In genomic region chr22:49915610-49916009, GRCh38 we compare ENCODE assay signal across 19 cellular contexts.
"Had no signal": no experiment of that assay in that cellular context is flagged by ENCODE, and none has a peak within 500 bp of the region (broad histone marks: within the 10 kb centered on the region; RNA-seq: fewer than 3 reads in every experiment).

No MANE protein-coding gene starts in this region.

- H3K27me3 Mint-ChIP-seq: activated CD4-positive, alpha-beta T cell treated with anti-CD3 and anti-CD28 coated beads, Interleukin-2, amount 10 ng/mL, durations not matched to agents 7 days and 5 days; activated naive CD8-positive, alpha-beta T cell treated with anti-CD3 and anti-CD28 coated beads for 36 hours; brain; central memory CD8-positive, alpha-beta T cell; T-helper 17 cell had no signal

- H3K27ac ChIP-seq: right atrium auricular region, suprapubic skin had no signal

- H3K9me3 ChIP-seq: right atrium auricular region, suprapubic skin had no signal

- DNase-seq: activated CD4-positive, alpha-beta T cell treated with anti-CD3 and anti-CD28 coated beads, Interleukin-2, amount 10 ng/mL, durations not matched to agents 7 days and 5 days; activated CD8-positive, alpha-beta memory T cell treated with anti-CD3 and anti-CD28 coated beads, Interleukin-2, amount 50 U/mL, for 48 hours; activated gamma-delta T cell; activated naive CD8-positive, alpha-beta T cell treated with anti-CD3 and anti-CD28 coated beads for 36 hours; activated T-cell treated with anti-CD3 and anti-CD28 coated beads, Interleukin-2, amount 50 U/mL, for 72 hours; amygdala; effector CD8-positive, alpha-beta T cell; foreskin fibroblast; glutamatergic neuron; small intestine; stimulated activated CD4-positive, alpha-beta T cell treated with anti-CD3 and anti-CD28 coated beads, Interleukin-4, amount 100 ng/mL, for 4 hours; stimulated activated CD8-positive, alpha-beta memory T cell treated with anti-CD3 and anti-CD28 coated beads, Interleukin-4, amount 100 ng/mL, for 48 hours; stimulated activated naive CD4-positive, alpha-beta T cell treated with Interleukin-2 at 50 U/mL for 16 hours; T-helper 17 cell; trophoblast cell had no signal

- H3K4me3 ChIP-seq: right atrium auricular region, suprapubic skin had no signal

- H3K27me3 ChIP-seq: right atrium auricular region, suprapubic skin had no signal

- H3K4me3 Mint-ChIP-seq: activated CD4-positive, alpha-beta T cell treated with anti-CD3 and anti-CD28 coated beads, Interleukin-2, amount 10 ng/mL, durations not matched to agents 7 days and 5 days had no signal

- ATAC-seq: activated T-cell treated with anti-CD3 and anti-CD28 coated beads, Interleukin-2, amount 50 U/mL, for 72 hours; T-helper 17 cell had no signal

- H3K9me3 Mint-ChIP-seq: activated CD4-positive, alpha-beta T cell treated with anti-CD3 and anti-CD28 coated beads, Interleukin-2, amount 10 ng/mL, durations not matched to agents 7 days and 5 days; activated naive CD8-positive, alpha-beta T cell treated with anti-CD3 and anti-CD28 coated beads for 36 hours; activated T-cell treated with anti-CD3 and anti-CD28 coated beads, Interleukin-2, amount 50 U/mL, for 72 hours; brain; central memory CD8-positive, alpha-beta T cell had no signal

- H3K27ac Mint-ChIP-seq: activated CD4-positive, alpha-beta T cell treated with anti-CD3 and anti-CD28 coated beads, Interleukin-2, amount 10 ng/mL, durations not matched to agents 7 days and 5 days; activated naive CD8-positive, alpha-beta T cell treated with anti-CD3 and anti-CD28 coated beads for 36 hours had no signal
